In genomic region chr6:148760568-148761531, GRCh38 we compare ENCODE assay signal across 8 cellular contexts. TPM values are rescaled to one million over a fixed set of nuclear protein-coding genes. Genes with fewer than 3 reads are reported as not detected.
DNase-seq lines count a peak whose midpoint lies in the region; ATAC-seq and TF ChIP-seq lines count a peak whose summit lies in the region.

No MANE protein-coding gene starts in this region.

- DNase-seq in activated naive CD4-positive, alpha-beta T cell treated with Interleukin-2 at 50 U/mL for 16 hours = peak; percentile 61
- DNase-seq in activated naive CD4-positive, alpha-beta T cell treated with anti-CD3 and anti-CD28 coated beads, Interleukin-2, amount 50 U/mL, for 16 hours = no peak
- DNase-seq in SKM-1 (lab: John Stamatoyannopoulos, UW; ENCODE audit: unreplicated experiment) = peak; percentile 53
- DNase-seq in body of pancreas = peak in 3 of 4 donors; percentile 36 to 56 (median 49)
- peak; percentile 73 to 83 (median 76) for DNase-seq in immature natural killer cell
- DNase-seq in smooth muscle cell of the brain vasculature (ENCODE audit: low read depth, low spot score) = peak; percentile 76
- DNase-seq in NCI-H774 (lab: John Stamatoyannopoulos, UW) = no peak

- no peak for TF ChIP-seq CTCF in body of pancreas (IDR thresholded peaks at IDR 0.05)

- H3K9me3 ChIP-seq in body of pancreas = no peaks in the 10 kb centered on the region

- peaks cover 17 to 30% (median 20%) of the 10 kb centered on the region in 3 donors for H3K27me3 Mint-ChIP-seq in immature natural killer cell (ENCODE audit: low read depth in 3 of 3)

- H3K4me3 ChIP-seq in body of pancreas = no peak overlapping the region

- no peak for TF ChIP-seq POLR2A in body of pancreas (IDR thresholded peaks at IDR 0.05)

- no peaks in the 10 kb centered on the region for H3K9me3 Mint-ChIP-seq in immature natural killer cell

- H3K27ac Mint-ChIP-seq in immature natural killer cell = peak overlapping the region; percentile 90 to 99 (median 94)

- H3K27me3 ChIP-seq in body of pancreas = no peaks in the 10 kb centered on the region

- H3K4me1 Mint-ChIP-seq in immature natural killer cell = peaks cover 74 to 83% of the 10 kb centered on the region in 2 donors

- H3K36me3 Mint-ChIP-seq in immature natural killer cell = peaks cover 0 to 4% (median 0%) of the 10 kb centered on the region in 3 donors

- intact Hi-C loops in body of pancreas (cut with DNase I) = no loop called here

- H3K4me1 ChIP-seq in body of pancreas = peaks cover 15% of the 10 kb centered on the region

- H3K36me3 ChIP-seq in body of pancreas (replicated peaks in 1 of 2; ENCODE audit: insufficient read depth in 1 of 2, low read depth in 2 of 2) = no peaks in the 10 kb centered on the region

- 56 to 62% methylated on average over 8 to 14 of the region's 14 CpGs for WGBS in body of pancreas, 2 donors

- peak overlapping the region in 3 of 4 donors; percentile 9 to 36 (median 24) for H3K27ac ChIP-seq in body of pancreas

- peak overlapping the region; percentile 78 to 90 (median 85) for H3K4me3 Mint-ChIP-seq in immature natural killer cell

- ATAC-seq in HG03139 (IDR thresholded peaks at IDR 0.05; ENCODE audit: unreplicated experiment) (peak; percentile 37), body of pancreas (peak; percentile 59)

RNA-seq across cellular contexts. Expression of gene UST, which starts 14.0 kb away (rescaled TPM):
- total RNA-seq in body of pancreas = 10 to 100 TPM; 11.4 to 28.3 TPM
- polyA plus RNA-seq in immature natural killer cell = 1 to 10 TPM; 3.7 to 6.9 (median 6.3) TPM

Comparison
In these comparisons a context has a peak if more than half of its experiments do, and no peak if none do; other contexts are left out.
1. DNase-seq: peak in activated naive CD4-positive, alpha-beta T cell treated with Interleukin-2 at 50 U/mL for 16 hours (single experiment), SKM-1 (single experiment), body of pancreas (3 of 4), immature natural killer cell (3 of 3) and smooth muscle cell of the brain vasculature (single experiment); none in activated naive CD4-positive, alpha-beta T cell treated with anti-CD3 and anti-CD28 coated beads, Interleukin-2, amount 50 U/mL, for 16 hours (single experiment) and NCI-H774 (single experiment).